15 cellular contexts compared by ENCODE assay signal in the genomic region with DNA sequence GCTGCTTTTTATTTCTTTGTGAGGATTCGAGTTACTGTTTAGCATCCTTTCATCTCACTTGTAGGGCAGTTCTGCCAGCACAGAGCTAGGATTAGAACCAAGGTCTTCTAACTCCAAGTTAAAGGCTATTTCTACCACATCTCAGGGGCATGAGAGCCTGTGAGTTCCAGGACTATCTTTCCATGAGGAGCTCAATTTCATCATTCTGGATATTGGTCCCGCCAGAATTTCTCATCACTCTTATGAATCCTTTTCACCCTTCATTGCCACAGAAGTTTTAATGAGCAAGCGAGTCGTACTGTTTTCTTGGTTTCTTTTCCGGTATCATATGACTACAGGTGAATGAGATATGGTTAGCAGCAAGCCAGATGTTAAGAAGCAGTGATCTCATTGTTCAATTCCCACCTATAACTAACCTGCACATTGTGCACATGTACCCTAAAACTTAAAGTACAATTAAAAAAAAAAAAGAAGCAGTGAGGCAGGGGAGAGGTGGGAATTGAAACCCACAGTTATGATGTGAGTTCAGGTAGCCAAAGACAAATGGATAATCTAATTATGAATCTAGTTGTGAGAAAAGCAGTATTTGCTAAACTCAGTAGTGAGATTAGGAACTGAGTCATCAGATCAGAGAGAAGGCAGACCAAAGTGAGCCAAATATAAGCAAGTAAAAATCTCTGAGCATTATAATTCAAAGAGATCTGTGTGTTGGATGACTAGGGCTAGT.
DNase-seq lines count a peak whose midpoint lies in the region; ATAC-seq and TF ChIP-seq lines count a peak whose summit lies in the region.
"Had no signal": no experiment of that assay in that cellular context is flagged by ENCODE, and none has a peak within 500 bp of the region (broad histone marks: within the 10 kb centered on the region; RNA-seq: fewer than 3 reads in every experiment).

No MANE protein-coding gene starts in this region.

- H3K4me3 Mint-ChIP-seq in activated T-helper 17 cell treated with anti-CD3 and anti-CD28 coated beads, Interleukin-2, amount 50 U/mL, for 72 hours, result peak overlapping the region; percentile 18

- no peak overlapping the region for H4K8ac ChIP-seq in neuronal stem cell (ENCODE audit: low read depth, low read length)

- no peak overlapping the region for H2AFZ ChIP-seq in neuronal stem cell (ENCODE audit: low read length)

- peaks cover 14% of the 10 kb centered on the region for H3K27me3 Mint-ChIP-seq in activated T-helper 17 cell treated with anti-CD3 and anti-CD28 coated beads, Interleukin-2, amount 50 U/mL, for 72 hours

- ATAC-seq in GM18517 (IDR thresholded peaks at IDR 0.05; ENCODE audit: unreplicated experiment) (peak; percentile 95), GM19467 (IDR thresholded peaks at IDR 0.05; ENCODE audit: unreplicated experiment) (peak; percentile 82), HG03025 (IDR thresholded peaks at IDR 0.05; ENCODE audit: low FRiP score, unreplicated experiment) (peak; percentile 82), left ventricle myocardium superior (no peak), SK-N-SH treated with all-trans-retinoic acid at 6 μM for 48 hours (no peak)
- peak; percentile 96 for ATAC-seq in activated T-helper 17 cell treated with anti-CD3 and anti-CD28 coated beads, Interleukin-2, amount 50 U/mL, for 72 hours (replicated peaks)
- ATAC-seq: esophagus mucosa, sciatic nerve had no signal

- H3K27ac Mint-ChIP-seq in activated T-helper 17 cell treated with anti-CD3 and anti-CD28 coated beads, Interleukin-2, amount 50 U/mL, for 72 hours, result peak overlapping the region; percentile 33

- DNase-seq in left ventricle myocardium superior (no peak), neuronal stem cell (ENCODE audit: low spot score) (no peak), pons (ENCODE audit: low spot score) (no peak)
- DNase-seq: DMS79; mesenchymal stem cell; NCI-H2171; stimulated activated naive CD4-positive, alpha-beta T cell; T1000 had no signal

- no peak overlapping the region for H3K9ac ChIP-seq in neuronal stem cell (ENCODE audit: low read depth, low read length, poor library complexity)

- no peaks in the 10 kb centered on the region for H3K9me3 ChIP-seq in neuronal stem cell (replicated peaks in 1 of 2; ENCODE audit: control insufficient read depth in 2 of 2, insufficient read depth in 1 of 2, low read depth in 1 of 2, low read length in 2 of 2)

- intact Hi-C loops in left ventricle myocardium superior (cut with micrococcal nuclease), result no loop called here

- no peak overlapping the region for H3K14ac ChIP-seq in neuronal stem cell (ENCODE audit: low read length)

- no peak overlapping the region for H2BK5ac ChIP-seq in neuronal stem cell (ENCODE audit: low read length)

- no peak overlapping the region for H2BK120ac ChIP-seq in neuronal stem cell (ENCODE audit: low read depth, low read length)

- no peak overlapping the region for H3K4me3 ChIP-seq in neuronal stem cell (ENCODE audit: low read length in 2 of 2)

- H3K36me3 ChIP-seq in neuronal stem cell (replicated peaks in 1 of 2; ENCODE audit: control insufficient read depth in 2 of 2, insufficient read depth in 2 of 2, low read length in 2 of 2), result no peaks in the 10 kb centered on the region

- no peak overlapping the region for H3K23ac ChIP-seq in neuronal stem cell (ENCODE audit: low read depth, low read length, poor library complexity)

- H2BK15ac ChIP-seq in neuronal stem cell (ENCODE audit: low read length), result no peak overlapping the region

- no peaks in the 10 kb centered on the region for H3K36me3 Mint-ChIP-seq in activated T-helper 17 cell treated with anti-CD3 and anti-CD28 coated beads, Interleukin-2, amount 50 U/mL, for 72 hours (ENCODE audit: low read depth)

- H2AK5ac ChIP-seq in neuronal stem cell (ENCODE audit: low read depth, low read length), result no peak overlapping the region

- H3K9me3 Mint-ChIP-seq in activated T-helper 17 cell treated with anti-CD3 and anti-CD28 coated beads, Interleukin-2, amount 50 U/mL, for 72 hours, result no peaks in the 10 kb centered on the region

- no peaks in the 10 kb centered on the region for H3K27me3 ChIP-seq in neuronal stem cell (ENCODE audit: control insufficient read depth in 3 of 3, insufficient read depth in 3 of 3, low read depth in 1 of 3, low read length in 3 of 3)

- WGBS in neuronal stem cell (ENCODE audit: extremely low coverage in 2 of 2, insufficient read length in 2 of 2, insufficient replicate concordance in 1 of 2), 2 donors, result no CpG with 5 or more reads among the region's 5 CpGs

- H2BK12ac ChIP-seq in neuronal stem cell (ENCODE audit: low read length), result no peak overlapping the region

- H3K4me2 ChIP-seq in neuronal stem cell (ENCODE audit: insufficient read depth, low read length, poor library complexity, severe bottlenecking), result no peak overlapping the region

- no peak overlapping the region for H3K18ac ChIP-seq in neuronal stem cell (ENCODE audit: low read length)

- peaks cover 0 to 2% of the 10 kb centered on the region in 2 donors for H3K4me1 ChIP-seq in neuronal stem cell (ENCODE audit: control insufficient read depth in 2 of 2, insufficient read depth in 1 of 2, low read depth in 1 of 2, low read length in 2 of 2)

- no peaks in the 10 kb centered on the region for H3K79me1 ChIP-seq in neuronal stem cell (ENCODE audit: low read depth, low read length)

- no peak overlapping the region for H4K91ac ChIP-seq in neuronal stem cell (ENCODE audit: low read depth, low read length, poor library complexity)

- H3K27ac ChIP-seq in neuronal stem cell (replicated peaks; ENCODE audit: low read length), result no peak overlapping the region

- no peak overlapping the region for H3K4ac ChIP-seq in neuronal stem cell (ENCODE audit: low read length)

- H3K4me1 Mint-ChIP-seq in activated T-helper 17 cell treated with anti-CD3 and anti-CD28 coated beads, Interleukin-2, amount 50 U/mL, for 72 hours, result peaks cover 21% of the 10 kb centered on the region

TF ChIP-seq in SK-N-SH treated with all-trans-retinoic acid at 6 μM for 48 hours, 23 proteins besides CTCF, POLR2A, EP300 and RAD21:
- no peak for TF ChIP-seq BACH2 (CRISPR knock-in tag; IDR thresholded peaks at IDR 0.05; ENCODE audit: borderline replicate concordance)
- no peak for TF ChIP-seq ZNF8 (CRISPR knock-in tag; IDR thresholded peaks at IDR 0.05)
- TF ChIP-seq PPARA (CRISPR knock-in tag; IDR thresholded peaks at IDR 0.05; ENCODE audit: borderline replicate concordance), result no peak
- no peak for TF ChIP-seq CSRNP3 (CRISPR knock-in tag; IDR thresholded peaks at IDR 0.05)
TF ChIP-seq in SK-N-SH treated with all-trans-retinoic acid at 6 μM for 48 hours: peak in this region for 0.

Comparison
In these comparisons a context has a peak if more than half of its experiments do, and no peak if none do; other contexts are left out.
1. ATAC-seq: peak in GM18517 (single experiment), GM19467 (single experiment), HG03025 (single experiment) and activated T-helper 17 cell treated with anti-CD3 and anti-CD28 coated beads, Interleukin-2, amount 50 U/mL, for 72 hours (single experiment); none in left ventricle myocardium superior (single experiment) and SK-N-SH treated with all-trans-retinoic acid at 6 μM for 48 hours (single experiment).